Comparison of ENCODE assay signal across 17 cellular contexts in the genomic region with DNA sequence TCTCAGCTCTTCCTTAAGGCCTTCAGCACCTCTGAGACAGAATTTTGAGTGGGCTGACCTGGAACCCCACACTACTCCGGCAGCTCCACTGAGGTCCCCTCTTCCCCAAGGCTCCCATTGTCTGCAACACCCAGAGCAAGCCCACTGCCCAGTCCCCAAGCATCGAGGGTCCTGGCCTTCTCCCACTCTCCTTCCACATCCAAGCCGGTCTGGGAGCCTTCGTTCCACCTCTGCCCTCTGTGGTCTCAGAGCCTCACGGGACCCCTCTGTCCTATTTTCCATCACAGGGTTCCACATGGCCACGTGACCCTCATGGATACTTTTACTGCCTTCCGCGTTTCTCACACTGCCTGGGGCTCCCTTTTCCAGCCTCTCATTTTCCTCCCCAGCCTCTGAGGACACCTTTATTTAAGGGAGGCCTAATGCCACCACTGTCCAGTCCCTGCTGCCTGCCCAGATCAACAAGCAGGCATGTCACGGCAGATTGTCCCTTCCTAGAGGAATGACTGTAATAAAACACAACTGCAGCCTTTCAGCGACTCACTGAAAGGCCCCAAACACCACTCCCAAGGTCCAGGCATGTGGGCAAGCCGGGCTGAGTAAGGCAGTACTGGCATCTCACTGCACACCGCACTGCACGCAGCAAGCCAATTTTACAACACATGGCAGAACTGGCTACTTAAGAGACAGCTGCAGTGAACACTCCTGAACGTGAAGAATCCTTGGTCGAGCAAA. TPM values are rescaled to one million over a fixed set of nuclear protein-coding genes. Genes with fewer than 3 reads are reported as not detected.
DNase-seq lines count a peak whose midpoint lies in the region; ATAC-seq, FAIRE-seq and TF ChIP-seq lines count a peak whose summit lies in the region.
"Had no signal": no experiment of that assay in that cellular context is flagged by ENCODE, and none has a peak within 500 bp of the region (broad histone marks: within the 10 kb centered on the region; RNA-seq: fewer than 3 reads in every experiment).

No MANE protein-coding gene starts in this region.

- H3K4me1 Mint-ChIP-seq in activated CD8-positive, alpha-beta memory T cell treated with anti-CD3 and anti-CD28 coated beads, Interleukin-2, amount 10 ng/mL, durations not matched to agents 7 days and 5 days: peaks cover 2% of the 10 kb centered on the region
- peaks cover 18% of the 10 kb centered on the region for H3K4me1 Mint-ChIP-seq in neural crest cell
- H3K4me1 Mint-ChIP-seq: CD14-positive monocyte had no signal

- CTCF ChIA-PET in activated CD8-positive, alpha-beta memory T cell treated with anti-CD3 and anti-CD28 coated beads, Interleukin-2, amount 10 ng/mL, durations not matched to agents 7 days and 5 days (lab: Charles Lee): no interaction called here

- peak; percentile 30 for DNase-seq in activated CD8-positive, alpha-beta memory T cell treated with anti-CD3 and anti-CD28 coated beads, Interleukin-2, amount 10 ng/mL, durations not matched to agents 7 days and 5 days
- no peak for DNase-seq in activated CD8-positive, alpha-beta memory T cell treated with anti-CD3 and anti-CD28 coated beads, Interleukin-2, amount 50 U/mL, for 4 hours
- no peak for DNase-seq in neural crest cell (ENCODE audit: low read depth, low spot score)
- peak; percentile 65 for DNase-seq in posterior vena cava (ENCODE audit: low spot score)
- no peak for DNase-seq in OCI-M2 (lab: John Stamatoyannopoulos, UW; ENCODE audit: unreplicated experiment)
- no peak for DNase-seq in frontal cortex (ENCODE audit: low spot score in 2 of 2)
- DNase-seq: Caco-2; CD8-positive, alpha-beta memory T cell; DND-41; GDM1; KBM-7 had no signal

- no peak for TF ChIP-seq CTCF in neural crest cell (conservative IDR thresholded peaks at IDR 0.05)

- no peak for FAIRE-seq in frontal cortex (lab: Jason Lieb, UNC)
- FAIRE-seq: HepG2 had no signal

- no peak overlapping the region for H3K4me3 Mint-ChIP-seq in activated CD8-positive, alpha-beta memory T cell treated with anti-CD3 and anti-CD28 coated beads, Interleukin-2, amount 10 ng/mL, durations not matched to agents 7 days and 5 days
- H3K4me3 Mint-ChIP-seq in neural crest cell: peak overlapping the region; percentile 36
- H3K4me3 Mint-ChIP-seq: GM23338 had no signal

- ATAC-seq in activated CD8-positive, alpha-beta memory T cell treated with anti-CD3 and anti-CD28 coated beads, Interleukin-2, amount 10 ng/mL, durations not matched to agents 7 days and 5 days: no peak
- no peak for ATAC-seq in HG02623 (IDR thresholded peaks at IDR 0.05; ENCODE audit: unreplicated experiment)
- ATAC-seq: HepG2 had no signal

- intact Hi-C loops in posterior vena cava (cut with DNase I): no loop called here

- H3K36me3 Mint-ChIP-seq in activated CD8-positive, alpha-beta memory T cell treated with anti-CD3 and anti-CD28 coated beads, Interleukin-2, amount 10 ng/mL, durations not matched to agents 7 days and 5 days: no peaks in the 10 kb centered on the region
- peaks cover 9% of the 10 kb centered on the region for H3K36me3 Mint-ChIP-seq in neural crest cell (ENCODE audit: low read depth)
- H3K36me3 Mint-ChIP-seq: CD14-positive monocyte; CD8-positive, alpha-beta memory T cell had no signal

- no peaks in the 10 kb centered on the region for H3K9me3 Mint-ChIP-seq in activated CD8-positive, alpha-beta memory T cell treated with anti-CD3 and anti-CD28 coated beads, Interleukin-2, amount 10 ng/mL, durations not matched to agents 7 days and 5 days (ENCODE audit: low read depth)
- H3K9me3 Mint-ChIP-seq in neural crest cell: no peaks in the 10 kb centered on the region

- H3K27ac Mint-ChIP-seq in activated CD8-positive, alpha-beta memory T cell treated with anti-CD3 and anti-CD28 coated beads, Interleukin-2, amount 10 ng/mL, durations not matched to agents 7 days and 5 days: no peak overlapping the region
- H3K27ac Mint-ChIP-seq in neural crest cell (ENCODE audit: unreplicated experiment): peak overlapping the region; percentile 13
- H3K27ac Mint-ChIP-seq: CD14-positive monocyte; CD8-positive, alpha-beta memory T cell; GM23338 had no signal

- peaks cover 45% of the 10 kb centered on the region for H3K27me3 Mint-ChIP-seq in activated CD8-positive, alpha-beta memory T cell treated with anti-CD3 and anti-CD28 coated beads, Interleukin-2, amount 10 ng/mL, durations not matched to agents 7 days and 5 days
- peaks cover 82% of the 10 kb centered on the region for H3K27me3 Mint-ChIP-seq in neural crest cell (ENCODE audit: low read depth)

RNA-seq across cellular contexts. Expression of a gene that starts 7.9 kb away (rescaled TPM):
- total RNA-seq in activated CD8-positive, alpha-beta memory T cell treated with anti-CD3 and anti-CD28 coated beads, Interleukin-2, amount 10 ng/mL, durations not matched to agents 7 days and 5 days: not detected
- total RNA-seq in neural crest cell (9.0 and 9.1 TPM in 2 replicates), posterior vena cava (not detected), frontal cortex (5.3 TPM)
- total RNA-seq: A673; Caco-2; CD8-positive, alpha-beta memory T cell; HepG2; HT1080 had no signal

Comparison
In these comparisons a context has a peak if more than half of its experiments do, and no peak if none do; other contexts are left out.
1. DNase-seq: peak in activated CD8-positive, alpha-beta memory T cell treated with anti-CD3 and anti-CD28 coated beads, Interleukin-2, amount 10 ng/mL, durations not matched to agents 7 days and 5 days (single experiment) and posterior vena cava (single experiment); none in activated CD8-positive, alpha-beta memory T cell treated with anti-CD3 and anti-CD28 coated beads, Interleukin-2, amount 50 U/mL, for 4 hours (single experiment), neural crest cell (single experiment), OCI-M2 (single experiment) and frontal cortex (0 of 2).